In genomic region chr10:72319416-72320254, GRCh38 we compare ENCODE assay signal across 8 cellular contexts. TPM values are rescaled to one million over a fixed set of nuclear protein-coding genes. Genes with fewer than 3 reads are reported as not detected.
DNase-seq lines count a peak whose midpoint lies in the region; ATAC-seq and TF ChIP-seq lines count a peak whose summit lies in the region.

No MANE protein-coding gene starts in this region.

- H3K4me2 ChIP-seq in osteoblast (ENCODE audit: insufficient read depth, low read length): peak overlapping the region; percentile 74

- H3K4me1 ChIP-seq in gastroesophageal sphincter (peaks cover 14 to 69% (median 47%) of the 10 kb centered on the region in 3 donors), osteoblast (ENCODE audit: insufficient read depth, low read length) (peaks cover 46% of the 10 kb centered on the region)

- H2AFZ ChIP-seq in osteoblast (ENCODE audit: low read length): peak overlapping the region; percentile 64

- TF ChIP-seq POLR2A in Raji (IDR thresholded peaks at IDR 0.05; ENCODE audit: insufficient read depth, low read depth, low read length) (peak; percentile 61; the same call in 1 of the 2 replicates), gastroesophageal sphincter (IDR thresholded peaks at IDR 0.05) (peak in 1 of 2 donors; percentile 31)

- H3K9me3 ChIP-seq in gastroesophageal sphincter (no peaks in the 10 kb centered on the region), osteoblast (ENCODE audit: low read depth, low read length) (no peaks in the 10 kb centered on the region)

- no peaks in the 10 kb centered on the region for H3K79me2 ChIP-seq in osteoblast (ENCODE audit: insufficient read depth, low read length)

- H4K20me1 ChIP-seq in osteoblast (ENCODE audit: insufficient read depth, low read length): no peaks in the 10 kb centered on the region

- peak overlapping the region; percentile 15 to 89 (median 86) for H3K27ac ChIP-seq in gastroesophageal sphincter
- H3K27ac ChIP-seq in osteoblast (ENCODE audit: low read depth, low read length): peak overlapping the region; percentile 90
- peak overlapping the region; percentile 94 for H3K27ac ChIP-seq in temporal lobe (ENCODE audit: low read depth, low read length)

- H3K27me3 ChIP-seq in gastroesophageal sphincter: no peaks in the 10 kb centered on the region
- H3K27me3 ChIP-seq in osteoblast (ENCODE audit: insufficient read depth, low read length): no peaks in the 10 kb centered on the region

- H3K36me3 ChIP-seq in gastroesophageal sphincter (no peaks in the 10 kb centered on the region), osteoblast (ENCODE audit: insufficient read depth, low read length) (no peaks in the 10 kb centered on the region)

- ATAC-seq in GM21515 (IDR thresholded peaks at IDR 0.05; ENCODE audit: unreplicated experiment) (peak; percentile 54), gastroesophageal sphincter (peak; percentile 85)

- H3K4me3 ChIP-seq in gastroesophageal sphincter (peak overlapping the region; percentile 13 to 53), osteoblast (ENCODE audit: insufficient read depth, low read length) (peak overlapping the region; percentile 67)

- TF ChIP-seq CTCF in gastroesophageal sphincter (IDR thresholded peaks at IDR 0.05) (peak in 2 of 4 experiments; percentile 39 to 43), osteoblast (IDR thresholded peaks at IDR 0.05; ENCODE audit: extremely low read depth, low read depth, low read length) (no peak)

- TF ChIP-seq EP300 in gastroesophageal sphincter (IDR thresholded peaks at IDR 0.05): no peak

- DNase-seq in DMS53 (lab: John Stamatoyannopoulos, UW) (peak; percentile 94), HuH-7.5 (ENCODE audit: low spot score) (peak; percentile 69), osteoblast (ENCODE audit: insufficient read length, low spot score, missing footprints) (peak; percentile 98)
- DNase-seq in activated naive CD4-positive, alpha-beta T cell treated with Interleukin-2 at 50 U/mL for 16 hours: peak; percentile 88

- no CpG with 5 or more reads among the region's 60 CpGs for WGBS in gastroesophageal sphincter (ENCODE audit: low coverage in 1 of 2), 2 donors

RNA-seq across cellular contexts. Expression of gene DNAJB12, which starts 35.1 kb away (rescaled TPM):
- total RNA-seq in gastroesophageal sphincter (10 to 100 TPM; 28.6 to 43.0 (median 33.4) TPM), osteoblast (48.0 and 52.5 TPM in 2 replicates), temporal lobe (13.0 TPM)

RNA-seq across cellular contexts. Expression of gene DDIT4, which starts 45.9 kb away (rescaled TPM):
- total RNA-seq in gastroesophageal sphincter (100 to 1,000 TPM; 129 to 189 (median 133) TPM), osteoblast (366 and 522 TPM in 2 replicates), temporal lobe (20.4 TPM)

Comparison
In these comparisons a context has a peak if more than half of its experiments do, and no peak if none do; other contexts are left out.
1. Peak in every context shown above with its lines: DNase-seq, ATAC-seq, H3K4me3 ChIP-seq and H3K27ac ChIP-seq.